ENCODE assay signal across 7 cellular contexts in genomic region chr9:41063243-41063642, GRCh38.
DNase-seq lines count a peak whose midpoint lies in the region; FAIRE-seq and TF ChIP-seq lines count a peak whose summit lies in the region.
"Not testable (repeated sequence)": the region's sequence is repeated elsewhere in the genome, so short reads cannot be mapped to it uniquely, and the experiment has no call there.

No MANE protein-coding gene starts in this region.

- not testable (repeated sequence) for H3K79me1 ChIP-seq in mesenchymal stem cell (replicated peaks; ENCODE audit: low read length, poor library complexity, severe bottlenecking)

- H3K27ac Mint-ChIP-seq in HFFc6: peak overlapping the region; percentile 86

- H2BK120ac ChIP-seq in mesenchymal stem cell (ENCODE audit: low read depth, low read length): not testable (repeated sequence)

- not testable (repeated sequence) for TF ChIP-seq CTCF in HFFc6 (IDR thresholded peaks at IDR 0.05); bronchial epithelial cell (IDR thresholded peaks at IDR 0.05; ENCODE audit: insufficient read depth, low read length, severe bottlenecking); fibroblast of lung (conservative IDR thresholded peaks at IDR 0.05 in 1 of 2, IDR thresholded peaks at IDR 0.05 in 1 of 2; ENCODE audit: low read depth in 1 of 2, low read length in 2 of 2); fibroblast of the aortic adventitia (IDR thresholded peaks at IDR 0.05; ENCODE audit: insufficient read depth, low read length)

- H3K9me3 ChIP-seq in fibroblast of lung (ENCODE audit: control insufficient read depth, insufficient read depth, low read depth, low read length); mesenchymal stem cell (ENCODE audit: control insufficient read depth, low read length): not testable (repeated sequence)

- peak overlapping the region; percentile 49 for H3K4me3 Mint-ChIP-seq in HFFc6

- H3K4me1 ChIP-seq in fibroblast of lung (ENCODE audit: control insufficient read depth, extremely low read depth, insufficient read depth, low read length); mesenchymal stem cell (ENCODE audit: control insufficient read depth, insufficient read depth, low read depth, low read length): not testable (repeated sequence)

- H3K4ac ChIP-seq in mesenchymal stem cell (ENCODE audit: low read depth in 1 of 2, low read length in 2 of 2): not testable (repeated sequence)

- no CpG with 5 or more reads among the region's 5 CpGs for WGBS in mesenchymal stem cell

- not testable (repeated sequence) for H2BK12ac ChIP-seq in mesenchymal stem cell (ENCODE audit: low read length in 2 of 2)

- not testable (repeated sequence) for H4K20me1 ChIP-seq in fibroblast of lung (ENCODE audit: control insufficient read depth, extremely low read depth, insufficient read depth, low read length)

- H3K27me3 Mint-ChIP-seq in HFFc6 (ENCODE audit: insufficient read depth): not testable (repeated sequence)

- not testable (repeated sequence) for H3K4me2 ChIP-seq in fibroblast of lung (ENCODE audit: extremely low read depth, insufficient read depth, low read length); mesenchymal stem cell (ENCODE audit: low read length, poor library complexity, severe bottlenecking)

- FAIRE-seq in bronchial epithelial cell (lab: Jason Lieb, UNC): not testable (repeated sequence)

- not testable (repeated sequence) for H4K91ac ChIP-seq in mesenchymal stem cell (ENCODE audit: low read length)

- H3K23ac ChIP-seq in mesenchymal stem cell (ENCODE audit: low read length in 2 of 2): not testable (repeated sequence)

- H2BK5ac ChIP-seq in mesenchymal stem cell (ENCODE audit: low read depth, low read length, poor library complexity, severe bottlenecking): not testable (repeated sequence)

- peak overlapping the region; percentile 43 for H3K27ac ChIP-seq in fibroblast of lung (ENCODE audit: insufficient read depth, low read length)
- H3K27ac ChIP-seq in mesenchymal stem cell (ENCODE audit: low read length, poor library complexity, severe bottlenecking): not testable (repeated sequence)

- H3K9me3 Mint-ChIP-seq in HFFc6: not testable (repeated sequence)

- peaks cover 20% of the 10 kb centered on the region; the same call in 1 of the 2 replicates for H3K36me3 Mint-ChIP-seq in HFFc6 (ENCODE audit: low read depth)

- not testable (repeated sequence) for H3K27me3 ChIP-seq in bronchial epithelial cell (ENCODE audit: control insufficient read depth, insufficient read depth, low read length); fibroblast of lung (ENCODE audit: control insufficient read depth, insufficient read depth, low read length); mesenchymal stem cell (ENCODE audit: control insufficient read depth in 1 of 2, insufficient read depth in 1 of 2, low read length in 2 of 2)

- H3K9ac ChIP-seq in fibroblast of lung (ENCODE audit: insufficient read depth, low read length); mesenchymal stem cell (ENCODE audit: low read length): not testable (repeated sequence)

- not testable (repeated sequence) for H2AK5ac ChIP-seq in mesenchymal stem cell (ENCODE audit: low read length, severe bottlenecking)

- H3K4me1 Mint-ChIP-seq in HFFc6 (ENCODE audit: low read depth): peaks cover 25% of the 10 kb centered on the region

- H3K79me2 ChIP-seq in fibroblast of lung (ENCODE audit: control insufficient read depth, insufficient read depth, low read length): not testable (repeated sequence)

- H3K36me3 ChIP-seq in bronchial epithelial cell (ENCODE audit: control insufficient read depth, insufficient read depth, low read length); fibroblast of lung (ENCODE audit: control insufficient read depth, insufficient read depth, low read length); mesenchymal stem cell (ENCODE audit: control insufficient read depth in 1 of 2, insufficient read depth in 2 of 2, low read depth in 1 of 2, low read length in 2 of 2): not testable (repeated sequence)

- H3K14ac ChIP-seq in mesenchymal stem cell (ENCODE audit: low read length in 2 of 2): not testable (repeated sequence)

- not testable (repeated sequence) for H4K8ac ChIP-seq in mesenchymal stem cell (ENCODE audit: low read length)

- not testable (repeated sequence) for H3K18ac ChIP-seq in mesenchymal stem cell (ENCODE audit: low read depth in 1 of 2, low read length in 2 of 2)

- DNase-seq in EH (ENCODE audit: low read depth): peak; percentile 20
- DNase-seq in HFFc6: peak; percentile 60
- DNase-seq in amniotic epithelial cell (ENCODE audit: low read depth): peak; percentile 41
- DNase-seq in bronchial epithelial cell (ENCODE audit: low read depth): peak; percentile 25
- peak; percentile 72 to 75 for DNase-seq in fibroblast of lung (ENCODE audit: low read depth in 2 of 2)
- DNase-seq in fibroblast of the aortic adventitia (ENCODE audit: low read depth): peak; percentile 24
- peak; percentile 66 for DNase-seq in mesenchymal stem cell

- not testable (repeated sequence) for H3K4me3 ChIP-seq in bronchial epithelial cell (ENCODE audit: low read depth, low read length); fibroblast of lung (replicated peaks in 1 of 4; ENCODE audit: control extremely low read depth in 1 of 4, insufficient read depth in 1 of 4, low read depth in 3 of 4, low read length in 4 of 4); fibroblast of the aortic adventitia (ENCODE audit: low read depth, low read length); mesenchymal stem cell (ENCODE audit: insufficient read depth in 1 of 2, low read depth in 1 of 2, low read length in 2 of 2)

- not testable (repeated sequence) for H2AFZ ChIP-seq in fibroblast of lung (ENCODE audit: low read length); mesenchymal stem cell (ENCODE audit: low read depth, low read length)

- H2BK15ac ChIP-seq in mesenchymal stem cell (ENCODE audit: low read depth, poor library complexity, severe bottlenecking): not testable (repeated sequence)

Comparison
In these comparisons a context has a peak if more than half of its experiments do, and no peak if none do; other contexts are left out.
1. DNase-seq: peak in every context shown above with its lines; median percentile 74 in fibroblast of lung; 66 in mesenchymal stem cell; 60 in HFFc6; 41 in amniotic epithelial cell; 25 in bronchial epithelial cell; 24 in fibroblast of the aortic adventitia; 20 in EH.